In genomic region chr7:116862234-116863167, GRCh38 we compare ENCODE assay signal across 8 cellular contexts. TPM values are rescaled to one million over a fixed set of nuclear protein-coding genes. Genes with fewer than 3 reads are reported as not detected.
A peak's percentile ranks its signal among the peaks of the same experiment; 100 is the strongest.
DNase-seq lines count a peak whose midpoint lies in the region; ATAC-seq and TF ChIP-seq lines count a peak whose summit lies in the region.

TSS of gene CAPZA2 (plus strand) at chr7:116862587. CDS start at chr7:116862612, 25 bp downstream.

- H3K79me1 ChIP-seq in neuronal stem cell (ENCODE audit: low read depth, low read length) = peaks cover 2% of the 10 kb centered on the region

- peak within 1 kb of the TSS; percentile 100 for H3K18ac ChIP-seq in neuronal stem cell (ENCODE audit: low read length)

- DNase-seq in HFF-Myc (ENCODE audit: extremely low read depth, low read depth) = peak; percentile 65
- peak; percentile 85 for DNase-seq in MV-4-11 (lab: John Stamatoyannopoulos, UW)
- peak; percentile 91 to 96 for DNase-seq in SJSA1 (ENCODE audit: low read depth in 1 of 2, low spot score in 2 of 2)
- DNase-seq in activated naive CD4-positive, alpha-beta T cell (lab: John Stamatoyannopoulos, UW) = peak; percentile 78 to 97 (median 92)
- peak; percentile 54 to 71 for DNase-seq in foreskin keratinocyte
- DNase-seq in neuronal stem cell (ENCODE audit: low spot score) = peak; percentile 92

- WGBS in neuronal stem cell (ENCODE audit: extremely low coverage in 2 of 2, insufficient read length in 2 of 2, insufficient replicate concordance in 1 of 2), 2 donors = no CpG with 5 or more reads among the region's 98 CpGs

- no peak within 1 kb of the TSS for H2BK15ac ChIP-seq in neuronal stem cell (ENCODE audit: low read length)

- peak within 1 kb of the TSS; percentile 96 for H3K23ac ChIP-seq in neuronal stem cell (ENCODE audit: low read depth, low read length, poor library complexity)

- peak within 1 kb of the TSS; percentile 68 for H3K4me2 ChIP-seq in neuronal stem cell (ENCODE audit: insufficient read depth, low read length, poor library complexity, severe bottlenecking)

- H3K36me3 ChIP-seq in SJSA1 (peaks cover 3% of the 10 kb centered on the region), neuronal stem cell (replicated peaks in 1 of 2; ENCODE audit: control insufficient read depth in 2 of 2, insufficient read depth in 2 of 2, low read length in 2 of 2) (peaks cover 0 to under 1% of the 10 kb centered on the region in 2 donors), subcutaneous abdominal adipose tissue (ENCODE audit: control insufficient read depth in 5 of 5, insufficient read depth in 5 of 5, low read length in 5 of 5) (no peaks in the 10 kb centered on the region)

- H3K9me3 ChIP-seq in SJSA1 (replicated peaks) (no peaks in the 10 kb centered on the region), neuronal stem cell (replicated peaks in 1 of 2; ENCODE audit: control insufficient read depth in 2 of 2, insufficient read depth in 1 of 2, low read depth in 1 of 2, low read length in 2 of 2) (peaks cover 0 to 6% of the 10 kb centered on the region in 2 donors), subcutaneous abdominal adipose tissue (ENCODE audit: control insufficient read depth in 5 of 5, low read length in 5 of 5) (no peaks in the 10 kb centered on the region)

- H3K4me3 ChIP-seq in GM08714 (ENCODE audit: low read length) = peak within 1 kb of the TSS; percentile 95
- peak within 1 kb of the TSS; percentile 84 for H3K4me3 ChIP-seq in HFF-Myc (replicated peaks; ENCODE audit: low read depth, low read length)
- peak within 1 kb of the TSS; percentile 100 for H3K4me3 ChIP-seq in SJSA1
- H3K4me3 ChIP-seq in neuronal stem cell (ENCODE audit: low read length in 2 of 2) = peak within 1 kb of the TSS; percentile 80 to 97
- H3K4me3 ChIP-seq in subcutaneous abdominal adipose tissue (ENCODE audit: low read depth in 1 of 5, low read length in 5 of 5) = peak within 1 kb of the TSS; percentile 68 to 95 (median 91)

- peak within 1 kb of the TSS; percentile 56 for H2AK5ac ChIP-seq in neuronal stem cell (ENCODE audit: low read depth, low read length)

- H2BK12ac ChIP-seq in neuronal stem cell (ENCODE audit: low read length) = no peak within 1 kb of the TSS

- H3K4ac ChIP-seq in neuronal stem cell (ENCODE audit: low read length) = no peak within 1 kb of the TSS

- H3K4me1 ChIP-seq in SJSA1 (replicated peaks) = peaks cover 5% of the 10 kb centered on the region
- peaks cover 4% of the 10 kb centered on the region for H3K4me1 ChIP-seq in foreskin keratinocyte
- no peaks in the 10 kb centered on the region for H3K4me1 ChIP-seq in neuronal stem cell (ENCODE audit: control insufficient read depth in 2 of 2, insufficient read depth in 1 of 2, low read depth in 1 of 2, low read length in 2 of 2)
- H3K4me1 ChIP-seq in subcutaneous abdominal adipose tissue (ENCODE audit: control insufficient read depth in 5 of 5, insufficient read depth in 5 of 5, low read length in 5 of 5) = peaks cover 0 to 30% (median 23%) of the 10 kb centered on the region in 5 donors

- H3K27ac ChIP-seq in SJSA1 (peak within 1 kb of the TSS; percentile 85), foreskin keratinocyte (peak within 1 kb of the TSS; percentile 87), neuronal stem cell (replicated peaks; ENCODE audit: low read length) (peak within 1 kb of the TSS; percentile 92), subcutaneous abdominal adipose tissue (ENCODE audit: low read depth, low read length) (peak within 1 kb of the TSS; percentile 97)

- H3K27me3 ChIP-seq in SJSA1 (replicated peaks) = no peaks in the 10 kb centered on the region
- no peaks in the 10 kb centered on the region for H3K27me3 ChIP-seq in foreskin keratinocyte
- H3K27me3 ChIP-seq in neuronal stem cell (ENCODE audit: control insufficient read depth in 3 of 3, insufficient read depth in 3 of 3, low read depth in 1 of 3, low read length in 3 of 3) = no peaks in the 10 kb centered on the region
- no peaks in the 10 kb centered on the region for H3K27me3 ChIP-seq in subcutaneous abdominal adipose tissue (ENCODE audit: control insufficient read depth in 5 of 5, insufficient read depth in 4 of 5, low read length in 5 of 5)

- ATAC-seq in foreskin keratinocyte = peak; percentile 88

- H2BK5ac ChIP-seq in neuronal stem cell (ENCODE audit: low read length) = peak within 1 kb of the TSS; percentile 93

- H4K8ac ChIP-seq in neuronal stem cell (ENCODE audit: low read depth, low read length) = no peak within 1 kb of the TSS

- no peak within 1 kb of the TSS for H4K91ac ChIP-seq in neuronal stem cell (ENCODE audit: low read depth, low read length, poor library complexity)

- H2AFZ ChIP-seq in neuronal stem cell (ENCODE audit: low read length) = peak within 1 kb of the TSS; percentile 99

- peak within 1 kb of the TSS; percentile 72 for H2BK120ac ChIP-seq in neuronal stem cell (ENCODE audit: low read depth, low read length)

- H3K9ac ChIP-seq in neuronal stem cell (ENCODE audit: low read depth, low read length, poor library complexity) = peak within 1 kb of the TSS; percentile 91
- H3K9ac ChIP-seq in subcutaneous abdominal adipose tissue (ENCODE audit: low read length in 5 of 5) = peak within 1 kb of the TSS; percentile 87 to 99 (median 98)

- peak within 1 kb of the TSS; percentile 56 for H3K14ac ChIP-seq in neuronal stem cell (ENCODE audit: low read length)

- TF ChIP-seq CTCF in HFF-Myc (IDR thresholded peaks at IDR 0.05; ENCODE audit: low read depth, low read length, missing control alignments) (no peak), foreskin keratinocyte (conservative IDR thresholded peaks at IDR 0.05) (peak; percentile 43)

RNA-seq across cellular contexts. Expression of gene CAPZA2, which starts in this region (rescaled TPM):
- total RNA-seq in SJSA1 (2014; rRNA removed; shearing (Covaris generic)) = 157 and 250 TPM in 2 replicates
- 112 and 116 TPM in 2 replicates for total RNA-seq in foreskin keratinocyte
- polyA plus RNA-seq in foreskin keratinocyte = 37.2 and 49.6 TPM in 2 replicates
- 65.8 TPM for polyA plus RNA-seq in neuronal stem cell (2013, experiment 1 of 2)
- polyA plus RNA-seq in neuronal stem cell (2013, experiment 2 of 2) = 58.9 TPM

Comparison
In these comparisons a context has a peak if more than half of its experiments do, and no peak if none do; other contexts are left out.
1. Peak in every context shown above with its lines: DNase-seq, ATAC-seq, H3K4me3 ChIP-seq and H3K27ac ChIP-seq.